ENCODE assay signal across 8 cellular contexts in the genomic region with DNA sequence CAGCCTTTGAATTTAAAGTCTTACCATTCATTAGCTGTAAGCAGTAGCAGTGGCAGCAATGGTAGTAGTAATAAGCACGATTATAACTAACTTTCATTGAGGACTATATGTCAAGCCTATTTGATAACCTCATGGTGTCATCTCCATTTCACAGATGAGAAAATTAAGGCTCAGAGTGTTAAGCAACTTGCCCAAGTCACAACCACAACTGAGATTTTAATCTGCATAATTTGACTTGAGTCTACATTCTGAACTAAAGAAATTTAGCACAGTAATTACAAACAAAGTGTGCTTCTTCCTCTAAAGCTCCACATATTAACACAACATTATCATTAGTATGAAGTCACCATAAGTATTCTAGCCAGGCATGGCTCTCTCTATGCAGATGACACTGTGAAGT.
"Had no signal": no experiment of that assay in that cellular context is flagged by ENCODE, and none has a peak within 500 bp of the region (broad histone marks: within the 10 kb centered on the region; RNA-seq: fewer than 3 reads in every experiment).

No MANE protein-coding gene starts in this region.

- H3K4me1 ChIP-seq: HAP-1 had no signal

- FAIRE-seq: H1, HepG2 had no signal

- DNase-seq: H7, HFFc6 had no signal

- H3K27ac ChIP-seq: HL-60 had no signal

- H3K36me3 ChIP-seq: HAP-1 had no signal

- H3K9me3 ChIP-seq: HAP-1 had no signal

- H3K4me2 ChIP-seq: GM23338 had no signal

- H3K4me3 ChIP-seq: GM23338, HAP-1 had no signal

- H2AFZ ChIP-seq: GM23338 had no signal

- ATAC-seq: GM23338, HCT116, HepG2 had no signal
